ENCODE assay signal across 25 cellular contexts in genomic region chr6:35178012-35178411, GRCh38. TPM values are rescaled to one million over a fixed set of nuclear protein-coding genes. Genes with fewer than 3 reads are reported as not detected.
DNase-seq lines count a peak whose midpoint lies in the region; ATAC-seq, FAIRE-seq and TF ChIP-seq lines count a peak whose summit lies in the region.
"Had no signal": no experiment of that assay in that cellular context is flagged by ENCODE, and none has a peak within 500 bp of the region (broad histone marks: within the 10 kb centered on the region; RNA-seq: fewer than 3 reads in every experiment).

No MANE protein-coding gene starts in this region.

- H3K9ac ChIP-seq in GM23248 = peak overlapping the region; percentile 34; the same call in 1 of the 2 replicates
- no peak overlapping the region for H3K9ac ChIP-seq in astrocyte (ENCODE audit: low read length)

- peaks cover 2% of the 10 kb centered on the region for H3K9me3 Mint-ChIP-seq in astrocyte (ENCODE audit: unreplicated experiment)
- no peaks in the 10 kb centered on the region for H3K9me3 Mint-ChIP-seq in MCF 10A (ENCODE audit: unreplicated experiment)

- ATAC-seq in lung (ENCODE audit: insufficient read depth, low FRiP score) (peak; percentile 47), thoracic aorta (ENCODE audit: insufficient number of reproducible peaks, low FRiP score, low read depth) (no peak), HG02973 (IDR thresholded peaks at IDR 0.05; ENCODE audit: unreplicated experiment) (no peak)

- POLR2A ChIA-PET in MCF 10A (lab: Yijun Ruan, JAX) = no interaction called here

- 44 to 79% methylated on average over 2 of the region's 2 CpGs for WGBS in GM23248 (ENCODE audit: low coverage in 1 of 2, low lambda C conversion rate in 2 of 2, missing lambda C conversion rate in 2 of 2), 2 experiments
- 78 to 80% methylated on average over 2 of the region's 2 CpGs for WGBS in lung, 2 donors

- H3K36me3 ChIP-seq in GM23248 (ENCODE audit: low read depth) (no peaks in the 10 kb centered on the region), astrocyte (ENCODE audit: insufficient read depth, low read length) (no peaks in the 10 kb centered on the region), lung (ENCODE audit: control insufficient read depth in 2 of 2, insufficient read depth in 2 of 2, low read length in 2 of 2) (no peaks in the 10 kb centered on the region), thoracic aorta (no peaks in the 10 kb centered on the region)

- CTCF ChIA-PET in MCF 10A (lab: Yijun Ruan, JAX) = interaction anchor here (0.6 kb wide), 1 partner anchor 8 kb away, joined by 3 read pairs; no protein-coding TSS in a partner anchor

- H3K4me3 Mint-ChIP-seq in astrocyte (ENCODE audit: unreplicated experiment) (peak overlapping the region; percentile 58), MCF 10A (ENCODE audit: unreplicated experiment) (no peak overlapping the region)

- H3K27me3 ChIP-seq in GM23248 (replicated peaks; ENCODE audit: insufficient read depth) (no peaks in the 10 kb centered on the region), astrocyte (ENCODE audit: insufficient read depth, low read length) (no peaks in the 10 kb centered on the region), lung (ENCODE audit: control insufficient read depth, insufficient read depth) (no peaks in the 10 kb centered on the region), thoracic aorta (replicated peaks; ENCODE audit: insufficient read depth) (no peaks in the 10 kb centered on the region)

- peak overlapping the region; percentile 70 for H3K27ac ChIP-seq in GM23248
- no peak overlapping the region for H3K27ac ChIP-seq in astrocyte (ENCODE audit: low read depth, low read length)
- peak overlapping the region in 1 of 2 donors; percentile 54 for H3K27ac ChIP-seq in lung (ENCODE audit: low read depth in 1 of 2, low read length in 1 of 2)
- H3K27ac ChIP-seq in thoracic aorta = peak overlapping the region; percentile 19 to 91
- H3K27ac ChIP-seq: C4-2B had no signal

- H3K9me2 ChIP-seq in GM23248 (ENCODE audit: insufficient read depth) = no peaks in the 10 kb centered on the region

- H3K4me1 Mint-ChIP-seq in astrocyte (ENCODE audit: low read depth, unreplicated experiment) (peaks cover 19% of the 10 kb centered on the region), MCF 10A (ENCODE audit: insufficient read depth, unreplicated experiment) (peaks cover 33% of the 10 kb centered on the region)

- in situ Hi-C loops in GM23248 (cut with MboI) = no loop called here

- TF ChIP-seq CTCF in astrocyte (IDR thresholded peaks at IDR 0.05; ENCODE audit: insufficient read depth, low read depth, low read length) (no peak), lung (IDR thresholded peaks at IDR 0.05; ENCODE audit: control extremely low read depth, extremely low read depth) (no peak), thoracic aorta (IDR thresholded peaks at IDR 0.05) (no peak), MCF 10A (IDR thresholded peaks at IDR 0.05; ENCODE audit: unreplicated experiment) (no peak)

- H3K27ac Mint-ChIP-seq in astrocyte (ENCODE audit: unreplicated experiment) (no peak overlapping the region), MCF 10A (ENCODE audit: low read depth, unreplicated experiment) (no peak overlapping the region)

- peaks cover 6% of the 10 kb centered on the region for H3K27me3 Mint-ChIP-seq in astrocyte (ENCODE audit: low read depth, unreplicated experiment)
- no peaks in the 10 kb centered on the region for H3K27me3 Mint-ChIP-seq in MCF 10A (ENCODE audit: insufficient read depth, unreplicated experiment)

- intact Hi-C loops in MCF 10A (cut with micrococcal nuclease) = no loop called here

- peak overlapping the region; percentile 64; the same call in 1 of the 2 replicates for H2AFZ ChIP-seq in GM23248
- no peak overlapping the region for H2AFZ ChIP-seq in astrocyte (ENCODE audit: low read depth, low read length)

- H3K4me2 ChIP-seq in GM23248 (ENCODE audit: unreplicated experiment) = peak overlapping the region; percentile 0
- H3K4me2 ChIP-seq in astrocyte (ENCODE audit: low read length) = peak overlapping the region; percentile 8

- H3K4me1 ChIP-seq in GM23248 (ENCODE audit: insufficient read depth) = peaks cover 64% of the 10 kb centered on the region
- peaks cover 40% of the 10 kb centered on the region for H3K4me1 ChIP-seq in astrocyte (ENCODE audit: insufficient read depth, low read length)
- H3K4me1 ChIP-seq in lung (ENCODE audit: control insufficient read depth in 2 of 2, insufficient read depth in 2 of 2, low read length in 2 of 2) = peaks cover 4 to 5% of the 10 kb centered on the region in 2 donors
- peaks cover 33 to 50% of the 10 kb centered on the region in 2 donors for H3K4me1 ChIP-seq in thoracic aorta (ENCODE audit: control insufficient read depth in 1 of 2, low read depth in 2 of 2)

- peaks cover 45% of the 10 kb centered on the region for H3F3A ChIP-seq in GM23248 (ENCODE audit: insufficient read depth)

- H3K9me3 ChIP-seq in GM23248 (ENCODE audit: low read depth) (no peaks in the 10 kb centered on the region), astrocyte (ENCODE audit: insufficient read depth, low read depth, low read length) (no peaks in the 10 kb centered on the region), lung (ENCODE audit: control insufficient read depth in 2 of 2, insufficient read depth in 1 of 2, low read length in 1 of 2) (no peaks in the 10 kb centered on the region), thoracic aorta (no peaks in the 10 kb centered on the region)

- H4K20me1 ChIP-seq in GM23248 (ENCODE audit: insufficient read depth) = no peaks in the 10 kb centered on the region
- H4K20me1 ChIP-seq in astrocyte (ENCODE audit: insufficient read depth, low read length) = no peaks in the 10 kb centered on the region

- H3K79me2 ChIP-seq in GM23248 (ENCODE audit: insufficient read depth) (no peaks in the 10 kb centered on the region), astrocyte (ENCODE audit: insufficient read depth, low read length) (no peaks in the 10 kb centered on the region)

- DNase-seq in GM23248 (no peak), astrocyte (ENCODE audit: low read depth) (no peak), lung (ENCODE audit: low spot score) (no peak), thoracic aorta (ENCODE audit: low spot score) (no peak), HPDE6-E6E7 (ENCODE audit: extremely low spot score) (no peak), MCF 10A (ENCODE audit: unreplicated experiment) (no peak)
- DNase-seq: DMS53, GF-D8, KBM-7, NCI-H1105, NCI-H146, NCI-H2081, NCI-H2171, NCI-H345, NCI-H524 treated with DMSO at 0.1 percent for 48 hours, OCI-M1, Right ventricle myocardium superior, SW 1271 had no signal

- peak; percentile 20 for FAIRE-seq in astrocyte (lab: Jason Lieb, UNC)
- FAIRE-seq: A204.1, HepG2 had no signal

- H3K4me3 ChIP-seq in GM23248 = no peak overlapping the region
- no peak overlapping the region for H3K4me3 ChIP-seq in astrocyte (ENCODE audit: insufficient read depth, low read depth, low read length)
- no peak overlapping the region for H3K4me3 ChIP-seq in lung
- H3K4me3 ChIP-seq in thoracic aorta = no peak overlapping the region

- H3K36me3 Mint-ChIP-seq in astrocyte (ENCODE audit: low read depth, unreplicated experiment) = no peaks in the 10 kb centered on the region
- no peaks in the 10 kb centered on the region for H3K36me3 Mint-ChIP-seq in MCF 10A (ENCODE audit: insufficient read depth, unreplicated experiment)

- BruUV-seq in MCF 10A (replicated peaks; lab: Mats Ljungman, UMichigan) = no TSS peak

RNA-seq across cellular contexts. Expression of gene SCUBE3, which starts 35.7 kb away (rescaled TPM):
- total RNA-seq in GM23248 (2014; rRNA removed; shearing (Covaris generic)) = 31.5 and 31.6 TPM in 2 replicates
- polyA plus RNA-seq in GM23248 (2016; fragmentation: Nextera tagmentation; extraction: Ambion mirVana) (21.6 and 24.0 TPM in 2 replicates), lung (under 1 TPM; 0.02 to 0.43 TPM)
- total RNA-seq in astrocyte (8.5 and 10.1 TPM in 2 replicates), lung (1 to 10 TPM; 1.4 to 2.1 TPM), thoracic aorta (100 to 1,000 TPM in 1 of 2 donors, 10 to 100 TPM in 1; 75.6 to 101 TPM), MCF 10A (2022) (not detected in 2 replicates)
- total RNA-seq: HepG2, HT-29 had no signal
- polyA plus RNA-seq: HepG2 had no signal

RNA-seq across cellular contexts. Expression of gene TCP11, which starts 36.9 kb away (rescaled TPM):
- total RNA-seq in GM23248 (2014; rRNA removed; shearing (Covaris generic)) = not detected in 2 replicates
- polyA plus RNA-seq in GM23248 (2016; fragmentation: Nextera tagmentation; extraction: Ambion mirVana) (not detected in 2 replicates), lung (under 1 TPM; 0.16 to 0.45 TPM)
- total RNA-seq in astrocyte (not detected in 2 replicates), lung (1 to 10 TPM in 1 of 2 donors, under 1 TPM in 1; 0.67 to 1.7 TPM), thoracic aorta (not detected), MCF 10A (2022) (not detected in 2 replicates)
- total RNA-seq: HepG2, HT-29, Right ventricle myocardium superior, RPMI7951, SK-MEL-5 had no signal
